Comparison of ENCODE assay signal across 1 cellular context in genomic region chr6:87826376-87826775, GRCh38.
TF ChIP-seq lines count a peak whose summit lies in the region.

No MANE protein-coding gene starts in this region.

TF ChIP-seq in SK-N-SH treated with all-trans-retinoic acid at 6 μM for 48 hours, 23 proteins besides CTCF, POLR2A, EP300 and RAD21 (continued from another document):
- TF ChIP-seq ZFP30 (CRISPR knock-in tag; IDR thresholded peaks at IDR 0.05) = no peak
- no peak for TF ChIP-seq ISL1 (CRISPR knock-in tag; IDR thresholded peaks at IDR 0.05)
- no peak for TF ChIP-seq ZNF70 (CRISPR knock-in tag; IDR thresholded peaks at IDR 0.05)
- TF ChIP-seq POU6F1 (CRISPR knock-in tag; IDR thresholded peaks at IDR 0.05; ENCODE audit: borderline replicate concordance, low read depth) = no peak
- no peak for TF ChIP-seq SNAI2 (CRISPR knock-in tag; IDR thresholded peaks at IDR 0.05)
- no peak for TF ChIP-seq CSRNP3 (CRISPR knock-in tag; IDR thresholded peaks at IDR 0.05)
- no peak for TF ChIP-seq ZFP3 (CRISPR knock-in tag; IDR thresholded peaks at IDR 0.05)
- no peak for TF ChIP-seq PATZ1 (CRISPR knock-in tag; IDR thresholded peaks at IDR 0.05; ENCODE audit: borderline replicate concordance)
- no peak for TF ChIP-seq ARNTL (CRISPR knock-in tag; IDR thresholded peaks at IDR 0.05; ENCODE audit: borderline replicate concordance, low read depth)
- no peak for TF ChIP-seq TOX (CRISPR knock-in tag; IDR thresholded peaks at IDR 0.05; ENCODE audit: borderline replicate concordance)
- no peak for TF ChIP-seq OSR1 (CRISPR knock-in tag; IDR thresholded peaks at IDR 0.05)
- TF ChIP-seq GLIS3 (CRISPR knock-in tag; IDR thresholded peaks at IDR 0.05) = no peak
- TF ChIP-seq PPARA (CRISPR knock-in tag; IDR thresholded peaks at IDR 0.05; ENCODE audit: borderline replicate concordance) = no peak
- TF ChIP-seq ZC3H10 (CRISPR knock-in tag; IDR thresholded peaks at IDR 0.05) = no peak
- no peak for TF ChIP-seq RARB (CRISPR knock-in tag; IDR thresholded peaks at IDR 0.05)
- no peak for TF ChIP-seq BACH2 (CRISPR knock-in tag; IDR thresholded peaks at IDR 0.05; ENCODE audit: borderline replicate concordance)
